In the genomic region with DNA sequence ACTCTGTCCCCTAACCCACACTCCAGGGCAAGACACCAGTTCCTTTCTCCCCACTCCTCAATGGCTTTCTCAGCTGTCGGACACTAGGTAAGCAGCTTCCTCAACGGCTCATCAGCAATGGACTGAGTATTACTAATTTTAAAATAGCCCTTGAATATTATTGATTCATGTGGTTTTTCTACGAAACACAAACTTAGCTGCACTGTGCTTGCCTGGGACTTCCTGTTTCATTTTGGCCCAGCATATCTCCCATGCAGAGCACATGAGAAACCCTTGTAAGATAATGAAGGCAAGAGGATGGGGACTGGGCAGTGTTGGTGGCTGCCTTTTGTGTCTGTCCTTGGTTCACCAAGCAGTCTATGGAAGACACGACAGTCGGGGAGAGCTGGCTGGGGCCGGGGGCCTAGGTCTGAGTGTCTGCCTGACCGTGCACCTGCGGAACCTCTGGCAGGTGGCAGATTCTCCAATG, we compare ENCODE assay signal across 8 cellular contexts. TPM values are rescaled to one million over a fixed set of nuclear protein-coding genes. Genes with fewer than 3 reads are reported as not detected.
DNase-seq lines count a peak whose midpoint lies in the region; ATAC-seq and TF ChIP-seq lines count a peak whose summit lies in the region.

No MANE protein-coding gene starts in this region.

- H3K4me3 ChIP-seq in body of pancreas (no peak overlapping the region), coronary artery (no peak overlapping the region)

- no peaks in the 10 kb centered on the region for H3K27me3 ChIP-seq in body of pancreas

- no peaks in the 10 kb centered on the region for H3K36me3 ChIP-seq in body of pancreas (replicated peaks in 1 of 2; ENCODE audit: insufficient read depth in 1 of 2, low read depth in 2 of 2)

- H3K27me3 Mint-ChIP-seq in activated naive CD4-positive, alpha-beta T cell treated with anti-CD3 and anti-CD28 coated beads, Interleukin-2, amount 50 U/mL, for 24 hours = no peaks in the 10 kb centered on the region
- H3K27me3 Mint-ChIP-seq in stimulated activated memory B cell treated with anti-CD40 and anti-IgM and Interleukin-4, amounts not matched to agents 10 μg/mL and 1 μg/mL and 100 μg/mL, for 72 hours = no peaks in the 10 kb centered on the region

- H3K36me3 Mint-ChIP-seq in activated naive CD4-positive, alpha-beta T cell treated with anti-CD3 and anti-CD28 coated beads, Interleukin-2, amount 50 U/mL, for 24 hours = peaks cover 5% of the 10 kb centered on the region
- no peaks in the 10 kb centered on the region for H3K36me3 Mint-ChIP-seq in stimulated activated memory B cell treated with anti-CD40 and anti-IgM and Interleukin-4, amounts not matched to agents 10 μg/mL and 1 μg/mL and 100 μg/mL, for 72 hours

- H3K27ac Mint-ChIP-seq in activated naive CD4-positive, alpha-beta T cell treated with anti-CD3 and anti-CD28 coated beads, Interleukin-2, amount 50 U/mL, for 24 hours = peak overlapping the region; percentile 76
- H3K27ac Mint-ChIP-seq in stimulated activated memory B cell treated with anti-CD40 and anti-IgM and Interleukin-4, amounts not matched to agents 10 μg/mL and 1 μg/mL and 100 μg/mL, for 72 hours = peak overlapping the region; percentile 91

- H3K27ac ChIP-seq in body of pancreas = no peak overlapping the region
- H3K27ac ChIP-seq in coronary artery = no peak overlapping the region

- no peak for TF ChIP-seq CTCF in body of pancreas (IDR thresholded peaks at IDR 0.05)
- no peak for TF ChIP-seq CTCF in coronary artery (IDR thresholded peaks at IDR 0.05)

- no peak for TF ChIP-seq POLR2A in body of pancreas (IDR thresholded peaks at IDR 0.05)

- no peaks in the 10 kb centered on the region for H3K4me1 ChIP-seq in body of pancreas

- intact Hi-C loops in body of pancreas (cut with DNase I) = no loop called here

- 79 to 83% methylated on average over 8 of the region's 8 CpGs for WGBS in body of pancreas, 2 donors

- DNase-seq in activated naive CD4-positive, alpha-beta T cell (lab: John Stamatoyannopoulos, UW) = no peak
- peak; percentile 88 for DNase-seq in MV-4-11 (lab: John Stamatoyannopoulos, UW)
- no peak for DNase-seq in body of pancreas
- no peak for DNase-seq in NCI-H748 (lab: John Stamatoyannopoulos, UW; ENCODE audit: unreplicated experiment)
- no peak for DNase-seq in coronary artery (ENCODE audit: low spot score)

- no peaks in the 10 kb centered on the region for H3K9me3 Mint-ChIP-seq in activated naive CD4-positive, alpha-beta T cell treated with anti-CD3 and anti-CD28 coated beads, Interleukin-2, amount 50 U/mL, for 24 hours
- H3K9me3 Mint-ChIP-seq in stimulated activated memory B cell treated with anti-CD40 and anti-IgM and Interleukin-4, amounts not matched to agents 10 μg/mL and 1 μg/mL and 100 μg/mL, for 72 hours = no peaks in the 10 kb centered on the region

- H3K4me1 Mint-ChIP-seq in activated naive CD4-positive, alpha-beta T cell treated with anti-CD3 and anti-CD28 coated beads, Interleukin-2, amount 50 U/mL, for 24 hours = peaks cover 29% of the 10 kb centered on the region
- peaks cover 72% of the 10 kb centered on the region for H3K4me1 Mint-ChIP-seq in stimulated activated memory B cell treated with anti-CD40 and anti-IgM and Interleukin-4, amounts not matched to agents 10 μg/mL and 1 μg/mL and 100 μg/mL, for 72 hours

- no peaks in the 10 kb centered on the region for H3K9me3 ChIP-seq in body of pancreas

- H3K4me3 Mint-ChIP-seq in activated naive CD4-positive, alpha-beta T cell treated with anti-CD3 and anti-CD28 coated beads, Interleukin-2, amount 50 U/mL, for 24 hours = peak overlapping the region; percentile 57
- peak overlapping the region; percentile 71 for H3K4me3 Mint-ChIP-seq in stimulated activated memory B cell treated with anti-CD40 and anti-IgM and Interleukin-4, amounts not matched to agents 10 μg/mL and 1 μg/mL and 100 μg/mL, for 72 hours

- ATAC-seq in HG02678 (IDR thresholded peaks at IDR 0.05; ENCODE audit: unreplicated experiment) (peak; percentile 91), body of pancreas (no peak)
- ATAC-seq in stimulated activated memory B cell treated with anti-CD40 and anti-IgM and Interleukin-4, amounts not matched to agents 10 μg/mL and 1 μg/mL and 100 μg/mL, for 72 hours = peak; percentile 86

RNA-seq across cellular contexts. Expression of a gene that starts 48.9 kb away (rescaled TPM):
- total RNA-seq in body of pancreas = 10 to 100 TPM; 53.7 to 66.3 TPM
